7 cellular contexts compared by ENCODE assay signal in the genomic region with DNA sequence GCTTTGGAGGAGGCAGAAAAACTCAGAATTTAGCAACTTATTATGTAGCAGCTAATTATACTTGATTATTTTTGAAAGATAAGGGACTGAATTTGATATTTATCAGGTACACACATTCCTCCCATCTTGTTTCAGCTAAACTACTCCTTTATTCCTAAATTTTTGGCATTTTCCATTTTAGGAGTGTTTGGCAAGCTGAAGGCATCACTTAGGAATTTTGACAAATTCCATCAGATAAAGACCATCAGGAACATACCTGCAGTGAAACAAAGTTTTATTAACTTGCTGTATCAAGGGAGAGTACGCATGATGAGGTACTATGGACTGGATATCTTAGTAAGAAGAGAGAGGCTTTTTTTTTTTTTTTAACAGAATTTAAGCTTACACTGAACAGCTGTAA.
"Had no signal": no experiment of that assay in that cellular context is flagged by ENCODE, and none has a peak within 500 bp of the region (broad histone marks: within the 10 kb centered on the region; RNA-seq: fewer than 3 reads in every experiment).

No MANE protein-coding gene starts in this region.

- H3K4me3 ChIP-seq: GM12878 had no signal

- FAIRE-seq: GM12878, GM12891, GM12892, GM18507, GM19239 had no signal

- DNase-seq: GDM1, GF-D8 had no signal
